In the genomic region with DNA sequence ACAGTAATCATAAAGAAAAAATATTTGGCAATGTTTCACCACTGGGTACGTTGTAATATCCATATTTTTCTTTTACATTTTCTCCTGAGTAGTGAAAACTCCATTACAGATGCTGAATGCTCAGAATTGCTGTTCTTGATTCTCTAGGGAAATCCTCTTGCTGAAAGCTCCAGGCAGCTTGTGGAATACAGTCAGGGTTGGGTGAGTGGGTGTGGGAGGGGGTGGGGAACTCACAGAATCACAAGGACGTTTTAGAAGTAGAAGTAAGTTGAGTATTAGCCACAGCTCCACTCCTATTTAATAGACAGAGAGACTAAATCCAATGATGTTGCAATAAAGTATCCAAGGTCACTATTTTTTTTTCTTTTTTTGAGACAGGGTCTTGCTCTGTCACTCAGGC, we compare ENCODE assay signal across 31 cellular contexts.
"Had no signal": no experiment of that assay in that cellular context is flagged by ENCODE, and none has a peak within 500 bp of the region (broad histone marks: within the 10 kb centered on the region; RNA-seq: fewer than 3 reads in every experiment).

No MANE protein-coding gene starts in this region.

- H3K4me1 Mint-ChIP-seq: activated B cell treated with CpG ODN at 0.5 μM for 24 hours; activated CD4-positive, alpha-beta T cell treated with anti-CD3 and anti-CD28 coated beads, Interleukin-2, amount 10 ng/mL, durations not matched to agents 24 days and 14 days; activated naive CD8-positive, alpha-beta T cell treated with anti-CD3 and anti-CD28 coated beads, Interleukin-2, amount 10 ng/mL, durations not matched to agents 7 days and 5 days; activated naive CD8-positive, alpha-beta T cell treated with anti-CD3 and anti-CD28 coated beads, Interleukin-2, amount 50 U/mL, for 24 hours; activated T-helper 17 cell treated with anti-CD3 and anti-CD28 coated beads, Interleukin-2, amount 50 U/mL, for 72 hours; central memory CD8-positive, alpha-beta T cell had no signal

- H3K27ac Mint-ChIP-seq: activated B cell treated with CpG ODN at 0.5 μM for 24 hours; activated CD4-positive, alpha-beta memory T cell treated with anti-CD3 and anti-CD28 coated beads for 36 hours; activated CD4-positive, alpha-beta T cell treated with anti-CD3 and anti-CD28 coated beads, Interleukin-2, amount 10 ng/mL, durations not matched to agents 24 days and 14 days; activated CD8-positive, alpha-beta T cell treated with anti-CD3 and anti-CD28 coated beads for 36 hours; activated naive CD4-positive, alpha-beta T cell treated with anti-CD3 and anti-CD28 coated beads for 36 hours; activated naive CD4-positive, alpha-beta T cell treated with anti-CD3 and anti-CD28 coated beads, Interleukin-2, amount 50 U/mL, for 72 hours; activated naive CD8-positive, alpha-beta T cell treated with anti-CD3 and anti-CD28 coated beads, Interleukin-2, amount 10 ng/mL, durations not matched to agents 7 days and 5 days; activated naive CD8-positive, alpha-beta T cell treated with anti-CD3 and anti-CD28 coated beads, Interleukin-2, amount 50 U/mL, for 24 hours; activated T-cell treated with anti-CD3 and anti-CD28 coated beads, Interleukin-2, amount 50 U/mL, for 72 hours; activated T-helper 1 cell treated with anti-CD3 and anti-CD28 coated beads, Interleukin-12 subunit alpha, Interleukin-12 subunit beta, Interleukin-2, Interleukin-4 antibody, amounts not matched to agents 30 ng/mL and 10 ng/mL and 1 ng/mL, durations not matched to agents 14 hours and 24 hours and 36 hours; activated T-helper 17 cell treated with anti-CD3 and anti-CD28 coated beads, Interleukin-2, amount 50 U/mL, for 72 hours; brain; T-helper 1 cell treated with Interleukin-12 subunit alpha and Interleukin-12 subunit beta and Interleukin-4 antibody, amounts not matched to agents 30 μg/mL and 1 μg/mL, for 36 hours; T-helper 2 cell treated with Interferon-gamma antibody and Interleukin-4, amounts not matched to agents 5 μg/mL and 100 μg/mL, for 36 hours had no signal

- DNase-seq: activated B cell treated with CpG ODN at 0.5 μM for 24 hours; activated CD4-positive, alpha-beta memory T cell treated with anti-CD3 and anti-CD28 coated beads for 36 hours; activated CD4-positive, alpha-beta T cell treated with anti-CD3 and anti-CD28 coated beads for 4 hours; activated CD4-positive, alpha-beta T cell treated with anti-CD3 and anti-CD28 coated beads, Interleukin-2, amount 10 ng/mL, durations not matched to agents 24 days and 14 days; activated CD4-positive, alpha-beta T cell treated with anti-CD3 and anti-CD28 coated beads, Interleukin-2, amount 50 U/mL, for 1 hour; activated CD4-positive, alpha-beta T cell treated with anti-CD3 and anti-CD28 coated beads, Interleukin-2, amount 50 U/mL, for 4 hours; activated CD4-positive, CD25-positive, alpha-beta regulatory T cell treated with anti-CD3 and anti-CD28 coated beads, Interleukin-2, amount 50 U/mL, for 72 hours; activated CD8-positive, alpha-beta memory T cell treated with anti-CD3 and anti-CD28 coated beads, Interleukin-2, amount 50 U/mL, for 4 hours; activated CD8-positive, alpha-beta T cell treated with anti-CD3 and anti-CD28 coated beads for 36 hours; activated effector memory CD4-positive, alpha-beta T cell treated with anti-CD3 and anti-CD28 coated beads, Interleukin-2, amount 50 U/mL, for 16 hours; activated gamma-delta T cell treated with Interleukin-2 at 50 U/mL for 16 hours; activated naive CD4-positive, alpha-beta T cell; activated naive CD4-positive, alpha-beta T cell treated with anti-CD3 and anti-CD28 coated beads for 36 hours; activated naive CD4-positive, alpha-beta T cell treated with anti-CD3 and anti-CD28 coated beads, Interleukin-2, amount 50 U/mL, for 16 hours; activated naive CD8-positive, alpha-beta T cell treated with anti-CD3 and anti-CD28 coated beads, Interleukin-2, amount 10 ng/mL, durations not matched to agents 7 days and 5 days; activated naive CD8-positive, alpha-beta T cell treated with anti-CD3 and anti-CD28 coated beads, Interleukin-2, amount 50 U/mL, for 24 hours; activated T-cell treated with anti-CD3 and anti-CD28 coated beads for 4 hours; activated T-cell treated with anti-CD3 and anti-CD28 coated beads, Interleukin-2, amount 50 U/mL, for 1 hour; activated T-cell treated with anti-CD3 and anti-CD28 coated beads, Interleukin-2, amount 50 U/mL, for 4 hours; activated T-cell treated with anti-CD3 and anti-CD28 coated beads, Interleukin-2, amount 50 U/mL, for 72 hours; cerebellar nuclear complex; T-helper 1 cell; T-helper 2 cell; T-helper 9 cell had no signal

- H3K27me3 Mint-ChIP-seq: activated B cell treated with CpG ODN at 0.5 μM for 24 hours; activated CD4-positive, alpha-beta memory T cell treated with anti-CD3 and anti-CD28 coated beads for 36 hours; activated CD4-positive, alpha-beta T cell treated with anti-CD3 and anti-CD28 coated beads, Interleukin-2, amount 10 ng/mL, durations not matched to agents 24 days and 14 days; activated CD8-positive, alpha-beta T cell treated with anti-CD3 and anti-CD28 coated beads for 36 hours; activated naive CD8-positive, alpha-beta T cell treated with anti-CD3 and anti-CD28 coated beads, Interleukin-2, amount 10 ng/mL, durations not matched to agents 7 days and 5 days; activated naive CD8-positive, alpha-beta T cell treated with anti-CD3 and anti-CD28 coated beads, Interleukin-2, amount 50 U/mL, for 24 hours; activated T-helper 17 cell treated with anti-CD3 and anti-CD28 coated beads, Interleukin-2, amount 50 U/mL, for 72 hours; central memory CD8-positive, alpha-beta T cell had no signal

- H3K36me3 Mint-ChIP-seq: activated CD4-positive, alpha-beta memory T cell treated with anti-CD3 and anti-CD28 coated beads for 36 hours; activated naive CD8-positive, alpha-beta T cell treated with anti-CD3 and anti-CD28 coated beads, Interleukin-2, amount 10 ng/mL, durations not matched to agents 7 days and 5 days; brain had no signal

- H3K4me3 Mint-ChIP-seq: activated B cell treated with CpG ODN at 0.5 μM for 24 hours; activated CD4-positive, alpha-beta memory T cell treated with anti-CD3 and anti-CD28 coated beads for 36 hours; activated CD4-positive, alpha-beta T cell treated with anti-CD3 and anti-CD28 coated beads, Interleukin-2, amount 10 ng/mL, durations not matched to agents 24 days and 14 days; activated CD8-positive, alpha-beta T cell treated with anti-CD3 and anti-CD28 coated beads for 36 hours; activated naive CD4-positive, alpha-beta T cell treated with anti-CD3 and anti-CD28 coated beads for 36 hours; activated naive CD8-positive, alpha-beta T cell treated with anti-CD3 and anti-CD28 coated beads, Interleukin-2, amount 10 ng/mL, durations not matched to agents 7 days and 5 days; activated naive CD8-positive, alpha-beta T cell treated with anti-CD3 and anti-CD28 coated beads, Interleukin-2, amount 50 U/mL, for 24 hours; activated T-cell treated with anti-CD3 and anti-CD28 coated beads, Interleukin-2, amount 50 U/mL, for 4 hours; activated T-cell treated with anti-CD3 and anti-CD28 coated beads, Interleukin-2, amount 50 U/mL, for 72 hours; activated T-helper 1 cell treated with anti-CD3 and anti-CD28 coated beads, Interleukin-12 subunit alpha, Interleukin-12 subunit beta, Interleukin-2, Interleukin-4 antibody, amounts not matched to agents 30 ng/mL and 10 ng/mL and 1 ng/mL, durations not matched to agents 14 hours and 24 hours and 36 hours; activated T-helper 17 cell treated with anti-CD3 and anti-CD28 coated beads, Interleukin-2, amount 50 U/mL, for 72 hours; brain; central memory CD8-positive, alpha-beta T cell; T-helper 1 cell treated with Interleukin-12 subunit alpha and Interleukin-12 subunit beta and Interleukin-4 antibody, amounts not matched to agents 30 μg/mL and 1 μg/mL, for 36 hours; T-helper 2 cell treated with Interferon-gamma antibody and Interleukin-4, amounts not matched to agents 5 μg/mL and 100 μg/mL, for 36 hours had no signal

- ATAC-seq: activated CD8-positive, alpha-beta T cell treated with anti-CD3 and anti-CD28 coated beads for 36 hours; activated naive CD4-positive, alpha-beta T cell treated with anti-CD3 and anti-CD28 coated beads, Interleukin-2, amount 50 U/mL, for 72 hours; activated naive CD8-positive, alpha-beta T cell treated with anti-CD3 and anti-CD28 coated beads, Interleukin-2, amount 50 U/mL, for 24 hours; activated T-cell treated with anti-CD3 and anti-CD28 coated beads, Interleukin-2, amount 50 U/mL, for 4 hours; activated T-cell treated with anti-CD3 and anti-CD28 coated beads, Interleukin-2, amount 50 U/mL, for 72 hours; activated T-helper 17 cell treated with anti-CD3 and anti-CD28 coated beads, Interleukin-2, amount 50 U/mL, for 72 hours had no signal
